Comparison of ENCODE assay signal across 20 cellular contexts in genomic region chr16:77374384-77374783, GRCh38.
DNase-seq lines count a peak whose midpoint lies in the region; ATAC-seq and TF ChIP-seq lines count a peak whose summit lies in the region.
"Had no signal": no experiment of that assay in that cellular context is flagged by ENCODE, and none has a peak within 500 bp of the region (broad histone marks: within the 10 kb centered on the region; RNA-seq: fewer than 3 reads in every experiment).

No MANE protein-coding gene starts in this region.

- no peak overlapping the region for H3K27ac ChIP-seq in RWPE2 (ENCODE audit: poor library complexity, severe bottlenecking)
- no peak overlapping the region for H3K27ac ChIP-seq in parathyroid adenoma
- H3K27ac ChIP-seq: right atrium auricular region, thoracic aorta had no signal

- H3K4me2 ChIP-seq in parathyroid adenoma (ENCODE audit: low read length): peak overlapping the region; percentile 56

- H3K4me1 ChIP-seq in RWPE2 (ENCODE audit: insufficient read depth, poor library complexity, severe bottlenecking): no peaks in the 10 kb centered on the region
- no peaks in the 10 kb centered on the region for H3K4me1 ChIP-seq in parathyroid adenoma
- H3K4me1 ChIP-seq: right atrium auricular region had no signal

- peaks cover 9% of the 10 kb centered on the region for H3K27me3 ChIP-seq in RWPE2 (ENCODE audit: insufficient read depth, poor library complexity, severe bottlenecking)
- no peaks in the 10 kb centered on the region for H3K27me3 ChIP-seq in parathyroid adenoma (ENCODE audit: control insufficient read depth, insufficient read depth, low read length)
- H3K27me3 ChIP-seq: right atrium auricular region had no signal

- H3K79me2 ChIP-seq in parathyroid adenoma: no peaks in the 10 kb centered on the region

- H3K4me3 ChIP-seq in RWPE2 (ENCODE audit: severe bottlenecking): no peak overlapping the region
- H3K4me3 ChIP-seq in parathyroid adenoma (ENCODE audit: low read depth, low read length): no peak overlapping the region
- H3K4me3 ChIP-seq: right atrium auricular region, thoracic aorta had no signal

- TF ChIP-seq CTCF in RWPE2 (IDR thresholded peaks at IDR 0.05; ENCODE audit: poor library complexity, severe bottlenecking): no peak
- no peak for TF ChIP-seq CTCF in parathyroid adenoma (IDR thresholded peaks at IDR 0.05)

- peak; percentile 33; the same call in 1 of the 3 replicates for ATAC-seq in RWPE2 (ENCODE audit: low read depth)
- ATAC-seq in HG02852 (IDR thresholded peaks at IDR 0.05; ENCODE audit: unreplicated experiment): no peak
- ATAC-seq in GM21529 (IDR thresholded peaks at IDR 0.05; ENCODE audit: unreplicated experiment): no peak
- ATAC-seq: activated CD4-positive, CD25-positive, alpha-beta regulatory T cell treated with anti-CD3 and anti-CD28 coated beads, Interleukin-2, amount 50 U/mL, for 24 hours; activated CD8-positive, alpha-beta memory T cell treated with anti-CD3 and anti-CD28 coated beads, Interleukin-2, amount 10 ng/mL, durations not matched to agents 7 days and 5 days; HepG2; Right ventricle myocardium inferior had no signal

- DNase-seq in DMS79 treated with DMSO at 0.1 percent for 48 hours (lab: John Stamatoyannopoulos, UW): peak; percentile 71
- peak; percentile 37 for DNase-seq in NCI-H1417 treated with DMSO at 0.1 percent for 48 hours (lab: John Stamatoyannopoulos, UW)
- DNase-seq in RWPE2 (ENCODE audit: low spot score): no peak
- DNase-seq in HuH-7.5 (ENCODE audit: low spot score): no peak
- DNase-seq in NCI-H1436 (lab: John Stamatoyannopoulos, UW): no peak
- DNase-seq: activated CD8-positive, alpha-beta memory T cell treated with anti-CD3 and anti-CD28 coated beads, Interleukin-2, amount 10 ng/mL, durations not matched to agents 7 days and 5 days; activated naive CD4-positive, alpha-beta T cell treated with Interleukin-2 at 50 U/mL for 16 hours; GOT3; nephron progenitor cell; stimulated activated CD4-positive, alpha-beta T cell treated with anti-CD3 and anti-CD28 coated beads, Interleukin-1b, Interleukin-23, amount 100 ng/mL, for 48 hours; T-helper 2 cell had no signal

- H2AFZ ChIP-seq in parathyroid adenoma: no peak overlapping the region

- H3K9me3 ChIP-seq in RWPE2 (ENCODE audit: severe bottlenecking): no peaks in the 10 kb centered on the region
- no peaks in the 10 kb centered on the region for H3K9me3 ChIP-seq in parathyroid adenoma (ENCODE audit: control insufficient read depth, low read length)
- H3K9me3 ChIP-seq: Caco-2, right atrium auricular region, thoracic aorta had no signal

- H3K36me3 ChIP-seq in RWPE2 (ENCODE audit: low read depth) (no peaks in the 10 kb centered on the region), parathyroid adenoma (ENCODE audit: control insufficient read depth, insufficient read depth, low read length) (no peaks in the 10 kb centered on the region)
- H3K36me3 ChIP-seq: right atrium auricular region, thoracic aorta had no signal

- no peak overlapping the region for H3K9ac ChIP-seq in parathyroid adenoma

Comparison
In these comparisons a context has a peak if more than half of its experiments do, and no peak if none do; other contexts are left out.
1. DNase-seq: peak in DMS79 treated with DMSO at 0.1 percent for 48 hours (single experiment) and NCI-H1417 treated with DMSO at 0.1 percent for 48 hours (single experiment); none in RWPE2 (single experiment), HuH-7.5 (single experiment) and NCI-H1436 (single experiment).